17 cellular contexts compared by ENCODE assay signal in genomic region chr22:40967120-40967760, GRCh38. TPM values are rescaled to one million over a fixed set of nuclear protein-coding genes. Genes with fewer than 3 reads are reported as not detected.
DNase-seq lines count a peak whose midpoint lies in the region; ATAC-seq lines count a peak whose summit lies in the region.
"Had no signal": no experiment of that assay in that cellular context is flagged by ENCODE, and none has a peak within 500 bp of the region (broad histone marks: within the 10 kb centered on the region; RNA-seq: fewer than 3 reads in every experiment).

No MANE protein-coding gene starts in this region.

- no peak overlapping the region for H3K4me3 Mint-ChIP-seq in activated naive CD8-positive, alpha-beta T cell
- H3K4me3 Mint-ChIP-seq in activated naive CD8-positive, alpha-beta T cell treated with anti-CD3 and anti-CD28 coated beads for 36 hours: no peak overlapping the region
- no peak overlapping the region for H3K4me3 Mint-ChIP-seq in activated naive CD8-positive, alpha-beta T cell treated with anti-CD3 and anti-CD28 coated beads, Interleukin-2, amount 50 U/mL, for 24 hours
- H3K4me3 Mint-ChIP-seq in memory B cell: no peak overlapping the region
- H3K4me3 Mint-ChIP-seq: HFFc6 had no signal

- no peak for DNase-seq in activated naive CD8-positive, alpha-beta T cell treated with anti-CD3 and anti-CD28 coated beads for 36 hours
- DNase-seq in activated naive CD8-positive, alpha-beta T cell treated with anti-CD3 and anti-CD28 coated beads, Interleukin-2, amount 50 U/mL, for 24 hours: no peak
- no peak for DNase-seq in memory B cell (ENCODE audit: low spot score in 2 of 2)
- no peak for DNase-seq in iPS-NIHi11 (ENCODE audit: low spot score)
- DNase-seq in SHP77 treated with DMSO at 0.1 percent for 48 hours (lab: John Stamatoyannopoulos, UW): no peak
- DNase-seq: AML-193, DMS 273 treated with DMSO at 0.1 percent for 48 hours, HFFc6, Karpas-422, MM.1S, NCI-H1105, NCI-H187, NCI-H446, NCI-H748 treated with DMSO at 0.1 percent for 48 hours had no signal

- H3K27ac Mint-ChIP-seq in activated naive CD8-positive, alpha-beta T cell: peak overlapping the region; percentile 47
- no peak overlapping the region for H3K27ac Mint-ChIP-seq in activated naive CD8-positive, alpha-beta T cell treated with anti-CD3 and anti-CD28 coated beads for 36 hours
- peak overlapping the region; percentile 12 for H3K27ac Mint-ChIP-seq in activated naive CD8-positive, alpha-beta T cell treated with anti-CD3 and anti-CD28 coated beads, Interleukin-2, amount 50 U/mL, for 24 hours
- H3K27ac Mint-ChIP-seq in memory B cell: peak overlapping the region; percentile 79
- H3K27ac Mint-ChIP-seq: HFFc6 had no signal

- H3K4me3 ChIP-seq in thymus (ENCODE audit: low read length): no peak overlapping the region

- 96% methylated on average over 8 of the region's 8 CpGs for WGBS in thymus

- ATAC-seq in activated naive CD8-positive, alpha-beta T cell treated with anti-CD3 and anti-CD28 coated beads, Interleukin-2, amount 50 U/mL, for 24 hours: no peak
- ATAC-seq in memory B cell (ENCODE audit: low read depth) (no peak), HG03571 (IDR thresholded peaks at IDR 0.05; ENCODE audit: unreplicated experiment) (no peak)

- H3K4me1 ChIP-seq in thymus (ENCODE audit: control insufficient read depth, insufficient read depth, low read length): no peaks in the 10 kb centered on the region

- H3K9me3 Mint-ChIP-seq in activated naive CD8-positive, alpha-beta T cell (ENCODE audit: low read depth): no peaks in the 10 kb centered on the region
- H3K9me3 Mint-ChIP-seq in activated naive CD8-positive, alpha-beta T cell treated with anti-CD3 and anti-CD28 coated beads for 36 hours: no peaks in the 10 kb centered on the region
- H3K9me3 Mint-ChIP-seq in activated naive CD8-positive, alpha-beta T cell treated with anti-CD3 and anti-CD28 coated beads, Interleukin-2, amount 50 U/mL, for 24 hours: no peaks in the 10 kb centered on the region
- no peaks in the 10 kb centered on the region for H3K9me3 Mint-ChIP-seq in memory B cell
- H3K9me3 Mint-ChIP-seq: HFFc6 had no signal

- H3K9me3 ChIP-seq in thymus (ENCODE audit: control insufficient read depth): no peaks in the 10 kb centered on the region

- H3K27ac ChIP-seq in thymus (ENCODE audit: low read depth): peak overlapping the region; percentile 31

- H3K4me1 Mint-ChIP-seq in activated naive CD8-positive, alpha-beta T cell (ENCODE audit: low read depth): peaks cover 8% of the 10 kb centered on the region
- peaks cover 18% of the 10 kb centered on the region for H3K4me1 Mint-ChIP-seq in activated naive CD8-positive, alpha-beta T cell treated with anti-CD3 and anti-CD28 coated beads for 36 hours
- H3K4me1 Mint-ChIP-seq in activated naive CD8-positive, alpha-beta T cell treated with anti-CD3 and anti-CD28 coated beads, Interleukin-2, amount 50 U/mL, for 24 hours: peaks cover 7% of the 10 kb centered on the region
- H3K4me1 Mint-ChIP-seq in memory B cell: no peaks in the 10 kb centered on the region

- no peaks in the 10 kb centered on the region for H3K27me3 Mint-ChIP-seq in activated naive CD8-positive, alpha-beta T cell
- H3K27me3 Mint-ChIP-seq in activated naive CD8-positive, alpha-beta T cell treated with anti-CD3 and anti-CD28 coated beads for 36 hours: no peaks in the 10 kb centered on the region
- no peaks in the 10 kb centered on the region for H3K27me3 Mint-ChIP-seq in activated naive CD8-positive, alpha-beta T cell treated with anti-CD3 and anti-CD28 coated beads, Interleukin-2, amount 50 U/mL, for 24 hours
- no peaks in the 10 kb centered on the region for H3K27me3 Mint-ChIP-seq in memory B cell

- H3K36me3 ChIP-seq in thymus (ENCODE audit: control insufficient read depth, insufficient read depth): peaks cover 56% of the 10 kb centered on the region

- no peaks in the 10 kb centered on the region for H3K27me3 ChIP-seq in thymus (ENCODE audit: control insufficient read depth, insufficient read depth)

- H3K36me3 Mint-ChIP-seq in activated naive CD8-positive, alpha-beta T cell: peaks cover 6% of the 10 kb centered on the region
- peaks cover 17% of the 10 kb centered on the region for H3K36me3 Mint-ChIP-seq in activated naive CD8-positive, alpha-beta T cell treated with anti-CD3 and anti-CD28 coated beads for 36 hours
- H3K36me3 Mint-ChIP-seq in activated naive CD8-positive, alpha-beta T cell treated with anti-CD3 and anti-CD28 coated beads, Interleukin-2, amount 50 U/mL, for 24 hours (ENCODE audit: low read depth): peaks cover 42% of the 10 kb centered on the region
- H3K36me3 Mint-ChIP-seq in memory B cell: peaks cover 19% of the 10 kb centered on the region

RNA-seq across cellular contexts. Expression of gene RBX1, which starts 16.1 kb away (rescaled TPM):
- total RNA-seq in activated naive CD8-positive, alpha-beta T cell treated with anti-CD3 and anti-CD28 coated beads for 36 hours: 10 to 100 TPM; 79.4 to 91.1 TPM
- 87.6 TPM for polyA plus RNA-seq in thymus
